In the genomic region with DNA sequence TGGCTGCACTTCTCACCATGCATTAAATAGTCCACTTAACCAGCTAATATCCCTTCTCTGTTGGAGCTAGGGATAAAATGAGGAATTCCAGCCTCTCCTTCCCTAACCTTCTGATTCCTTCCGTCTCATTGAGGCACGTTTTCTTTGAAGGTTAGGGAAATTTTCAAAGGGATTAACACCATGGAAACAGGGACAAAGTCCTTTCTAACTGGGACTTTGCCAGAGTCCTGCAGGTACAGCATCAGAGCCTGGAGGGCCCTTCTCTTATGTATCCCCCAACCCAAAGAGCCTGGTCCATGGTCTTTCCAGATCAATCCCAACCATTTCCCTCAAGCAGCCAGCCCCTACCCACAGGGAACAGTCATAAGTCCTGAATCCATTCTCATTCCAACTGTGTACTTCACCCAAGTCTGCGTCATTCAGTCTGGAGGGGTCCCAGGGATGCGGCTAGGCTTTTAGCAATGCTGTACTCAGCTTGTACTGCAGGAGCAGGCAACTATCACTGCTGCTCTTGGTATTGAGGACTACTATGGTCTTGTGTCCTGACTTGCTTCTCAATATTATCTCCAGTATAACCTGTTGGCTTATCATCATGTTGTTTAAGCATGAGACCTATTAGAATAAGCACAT, we compare ENCODE assay signal across 19 cellular contexts. TPM values are rescaled to one million over a fixed set of nuclear protein-coding genes. Genes with fewer than 3 reads are reported as not detected.
DNase-seq lines count a peak whose midpoint lies in the region; ATAC-seq, FAIRE-seq and TF ChIP-seq lines count a peak whose summit lies in the region.
"Had no signal": no experiment of that assay in that cellular context is flagged by ENCODE, and none has a peak within 500 bp of the region (broad histone marks: within the 10 kb centered on the region; RNA-seq: fewer than 3 reads in every experiment).

No MANE protein-coding gene starts in this region.

- in situ Hi-C loops in K562 (cut with MboI) (loop anchor here (5.0 to 10.0 kb wide), 2 partner anchors 111 to 804 kb away; no protein-coding TSS in a partner anchor), HepG2 (cut with HindIII; ENCODE audit: extremely low pct_ligation_motif_present, low pct_unique_long_range_greater_than_20kb) (loop anchor here (5.0 kb wide), 2 partner anchors 106 to 196 kb away; no protein-coding TSS in a partner anchor)

- H3K4me1 ChIP-seq in K562 (replicated peaks in 1 of 2; ENCODE audit: control insufficient read depth in 2 of 2, insufficient read depth in 2 of 2, low read length in 2 of 2) = no peaks in the 10 kb centered on the region
- peaks cover 30% of the 10 kb centered on the region for H3K4me1 ChIP-seq in HepG2 (ENCODE audit: insufficient read depth, low read length)
- no peaks in the 10 kb centered on the region for H3K4me1 ChIP-seq in SK-N-SH (ENCODE audit: control insufficient read depth in 1 of 2, insufficient read depth in 2 of 2, low read depth in 1 of 2, low read length in 1 of 2)
- H3K4me1 ChIP-seq: HAP-1, SJCRH30 had no signal

- H3F3A ChIP-seq in SK-N-SH (replicated peaks; ENCODE audit: insufficient read depth) = no peaks in the 10 kb centered on the region

- H3K4me3 ChIP-seq in K562 (no peak overlapping the region), HepG2 (replicated peaks in 1 of 3; ENCODE audit: insufficient read depth in 1 of 3, low read depth in 2 of 3, low read length in 3 of 3) (peak overlapping the region in 2 of 3 experiments; percentile 7 to 12; a peak in 1 of 6 replicates), SK-N-SH (ENCODE audit: low read depth in 2 of 2, low read length in 1 of 2) (no peak overlapping the region)
- H3K4me3 ChIP-seq: HAP-1, SJCRH30 had no signal

- no peaks in the 10 kb centered on the region for H3K9me1 ChIP-seq in K562 (ENCODE audit: control insufficient read depth, insufficient read depth, low read length)

- WGBS in K562 (ENCODE audit: insufficient coverage, low coverage, missing lambda C conversion rate) = 0% methylated on average over 4 of the region's 4 CpGs
- WGBS in HepG2 (ENCODE audit: low lambda C conversion rate) = 6% methylated on average over 4 of the region's 4 CpGs
- 53% methylated on average over 4 of the region's 4 CpGs for WGBS in SK-N-SH (ENCODE audit: low lambda C conversion rate)

- POLR2A ChIA-PET in K562 (lab: Yijun Ruan, JAX) = interaction anchor here (1.0 kb wide), 1 partner anchor 36 kb away, joined by 5 read pairs; no protein-coding TSS in a partner anchor
- POLR2A ChIA-PET in HepG2 (lab: Yijun Ruan, JAX) = interaction anchor here (2.0 kb wide), 1 partner anchor 8 kb away, joined by 8 read pairs; no protein-coding TSS in a partner anchor
- POLR2A ChIA-PET in SK-N-SH (lab: Yijun Ruan, JAX) = no interaction called here

- H4K20me1 ChIP-seq in K562 (replicated peaks; ENCODE audit: control insufficient read depth, insufficient read depth, low read length) (no peaks in the 10 kb centered on the region), HepG2 (ENCODE audit: insufficient read depth, low read length) (no peaks in the 10 kb centered on the region), SK-N-SH (ENCODE audit: insufficient read depth) (no peaks in the 10 kb centered on the region)

- H3K9me3 ChIP-seq in K562 (replicated peaks; ENCODE audit: control insufficient read depth, insufficient read depth, low read depth, low read length) (no peaks in the 10 kb centered on the region), HepG2 (ENCODE audit: low read length) (no peaks in the 10 kb centered on the region), SK-N-SH (no peaks in the 10 kb centered on the region)
- H3K9me3 ChIP-seq: HAP-1, SJCRH30 had no signal

- H3K79me2 ChIP-seq in K562 (ENCODE audit: control insufficient read depth, insufficient read depth, low read length) = no peaks in the 10 kb centered on the region
- H3K79me2 ChIP-seq in HepG2 (ENCODE audit: insufficient read depth, low read length) = no peaks in the 10 kb centered on the region
- no peaks in the 10 kb centered on the region for H3K79me2 ChIP-seq in SK-N-SH (ENCODE audit: insufficient read depth)

- H3K27ac ChIP-seq in K562 (ENCODE audit: extremely low read depth, low read depth, low read length) (no peak overlapping the region), HepG2 (ENCODE audit: extremely low read length, insufficient read depth, low read length) (peak overlapping the region; percentile 43), SK-N-SH (ENCODE audit: low read depth in 2 of 2, low read length in 1 of 2) (no peak overlapping the region)
- H3K27ac ChIP-seq: RWPE1, SJCRH30 had no signal

- intact Hi-C loops in K562 (cut with micrococcal nuclease) (loop anchor here (5.0 to 10.0 kb wide), 2 partner anchors 494 to 576 kb away; no protein-coding TSS in a partner anchor), HepG2 (cut with micrococcal nuclease; ENCODE audit: unreplicated experiment) (loop anchor here (10.0 kb wide), 2 partner anchors 294 to 564 kb away; a partner anchor contains a TSS)

- no peak overlapping the region for H3K4me2 ChIP-seq in K562 (ENCODE audit: insufficient read depth, low read length)
- H3K4me2 ChIP-seq in HepG2 (ENCODE audit: low read depth, low read length) = peak overlapping the region; percentile 62
- H3K4me2 ChIP-seq in SK-N-SH = no peak overlapping the region

- no peak for TF ChIP-seq RAD21 in K562 (CRISPR knock-in tag; conservative IDR thresholded peaks at IDR 0.05 in 1 of 2, IDR thresholded peaks at IDR 0.05 in 1 of 2)
- TF ChIP-seq RAD21 in HepG2 (CRISPR knock-in tag; IDR thresholded peaks at IDR 0.05) = no peak
- no peak for TF ChIP-seq RAD21 in SK-N-SH (IDR thresholded peaks at IDR 0.05; ENCODE audit: low read length)

- TF ChIP-seq EP300 in K562 (IDR thresholded peaks at IDR 0.05; ENCODE audit: low read length) (no peak), HepG2 (IDR thresholded peaks at IDR 0.05; ENCODE audit: low read depth in 2 of 2, low read length in 2 of 2) (0 out of 4 replicates have a peak, but pooled peaks of 1 of the 2 experiments have one; percentile 30), HepG2 (CRISPR knock-in tag; IDR thresholded peaks at IDR 0.05; ENCODE audit: borderline replicate concordance) (no peak), SK-N-SH (IDR thresholded peaks at IDR 0.05; ENCODE audit: borderline replicate concordance in 1 of 2, low read depth in 1 of 2, low read length in 1 of 2) (no peak)

- H3K36me3 ChIP-seq in K562 (ENCODE audit: control insufficient read depth, insufficient read depth, low read length) (no peaks in the 10 kb centered on the region), HepG2 (replicated peaks in 1 of 2; ENCODE audit: control insufficient read depth in 1 of 2, insufficient read depth in 2 of 2, low read length in 2 of 2) (no peaks in the 10 kb centered on the region), SK-N-SH (replicated peaks in 1 of 2; ENCODE audit: control insufficient read depth in 1 of 2, insufficient read depth in 2 of 2, low read length in 1 of 2) (no peaks in the 10 kb centered on the region)
- H3K36me3 ChIP-seq: HAP-1, SJCRH30 had no signal

- H3K27me3 ChIP-seq in K562 (ENCODE audit: control insufficient read depth in 2 of 2, insufficient read depth in 2 of 2, low read length in 2 of 2) (no peaks in the 10 kb centered on the region), HepG2 (ENCODE audit: control insufficient read depth in 1 of 2, insufficient read depth in 2 of 2, low read length in 2 of 2) (no peaks in the 10 kb centered on the region), SK-N-SH (ENCODE audit: insufficient read depth) (no peaks in the 10 kb centered on the region)
- H3K27me3 ChIP-seq: SJCRH30 had no signal

- no peaks in the 10 kb centered on the region for H3K9me2 ChIP-seq in SK-N-SH

- FAIRE-seq in K562 (lab: Jason Lieb, UNC) (no peak), HepG2 (lab: Jason Lieb, UNC) (no peak)
- FAIRE-seq: D721Med had no signal

- DNase-seq in GM03348 (ENCODE audit: low spot score) = peak; percentile 30
- DNase-seq in K562 (ENCODE audit: extremely low read depth in 1 of 4, low spot score in 3 of 4) = no peak
- DNase-seq in HepG2 (ENCODE audit: low spot score) = peak; percentile 58
- no peak for DNase-seq in hepatic stellate cell (ENCODE audit: low spot score)
- no peak for DNase-seq in GDM1 (lab: John Stamatoyannopoulos, UW)
- DNase-seq in DMS 273 (lab: John Stamatoyannopoulos, UW; ENCODE audit: unreplicated experiment) = no peak
- DNase-seq in SK-N-SH = no peak
- DNase-seq: ACHN; CD8-positive, alpha-beta memory T cell; DMS79 treated with DMSO at 0.1 percent for 48 hours; NCI-H1436; NCI-H2029 treated with DMSO at 0.1 percent for 48 hours; NCI-H2171 treated with DMSO at 0.1 percent for 48 hours; NCI-H446 treated with DMSO at 0.1 percent for 48 hours; OCI-M1; SJCRH30 had no signal

- ATAC-seq in K562 (peak; percentile 53; the same call in 2 of the 3 replicates), HepG2 (peak; percentile 90)

- no peak overlapping the region for H3K9ac ChIP-seq in K562 (ENCODE audit: insufficient read depth in 1 of 2, low read depth in 2 of 2, low read length in 2 of 2)
- H3K9ac ChIP-seq in HepG2 (ENCODE audit: insufficient read depth, low read depth, low read length) = no peak overlapping the region
- H3K9ac ChIP-seq in SK-N-SH = no peak overlapping the region

- TF ChIP-seq CTCF in K562 (IDR thresholded peaks at IDR 0.05 in 2 of 3, conservative IDR thresholded peaks at IDR 0.05 in 1 of 3; ENCODE audit: insufficient read depth in 2 of 3, low read depth in 1 of 3, low read length in 3 of 3) = no peak
- no peak for TF ChIP-seq CTCF in HepG2 (CRISPR knock-in tag; IDR thresholded peaks at IDR 0.05)
- TF ChIP-seq CTCF in SK-N-SH (IDR thresholded peaks at IDR 0.05) = no peak

- BruUV-seq in K562 (replicated peaks; lab: Mats Ljungman, UMichigan) = no TSS peak
- BruUV-seq in HepG2 (replicated peaks; lab: Mats Ljungman, UMichigan) = no TSS peak

- no peak for TF ChIP-seq POLR2A in K562 (conservative IDR thresholded peaks at IDR 0.05)
- TF ChIP-seq POLR2A in HepG2 (IDR thresholded peaks at IDR 0.05; ENCODE audit: insufficient read depth in 1 of 2, low read depth in 2 of 2, low read length in 2 of 2) = no peak

- CTCF ChIA-PET in K562 (lab: Yijun Ruan, JAX; ENCODE audit: low intra/inter-chr PET ratio) (interaction anchor here (6.4 kb wide), 1 partner anchor 105 kb away, joined by 104 read pairs; no protein-coding TSS in a partner anchor), HepG2 (lab: Yijun Ruan, JAX; ENCODE audit: low intra/inter-chr PET ratio, low total read pairs) (interaction anchor here (1.1 to 5.1 kb wide), 2 partner anchors 104 to 196 kb away, joined by 7 to 86 read pairs; no protein-coding TSS in a partner anchor), SK-N-SH (lab: Yijun Ruan, JAX) (interaction anchor here (1.1 to 12.0 kb wide), 2 partner anchors 101 to 539 kb away, joined by 3 to 409 read pairs; no protein-coding TSS in a partner anchor)

- H2AFZ ChIP-seq in K562 (ENCODE audit: low read depth, low read length) = no peak overlapping the region
- H2AFZ ChIP-seq in HepG2 (ENCODE audit: low read length) = no peak overlapping the region
- no peak overlapping the region for H2AFZ ChIP-seq in SK-N-SH (ENCODE audit: low read depth)

RNA-seq across cellular contexts. Expression of a gene that starts 34.6 kb away (rescaled TPM):
- total RNA-seq in K562 (2011; cell fraction: chromatin; rRNA removed; ENCODE audit: low replicate concordance) = 2.8 and 14.6 TPM in 2 replicates
- total RNA-seq in K562 (2011; cell fraction: nucleolus; rRNA removed) = 1.2 and 1.3 TPM in 2 replicates
- 4.0 and 6.9 TPM in 2 replicates for total RNA-seq in K562 (2011; cell fraction: nucleoplasm; rRNA removed)
- total RNA-seq in K562 (2014; rRNA removed) = 2.6 and 2.7 TPM in 2 replicates
- total RNA-seq in K562 (2014; rRNA removed; fragmentation: Illumina TruSeq; extraction: Trizol) = 7.5 and 8.1 TPM in 2 replicates
- total RNA-seq in K562 (2015; rRNA removed; fragmentation: Illumina TruSeq; extraction: Trizol) = 6.1 and 6.8 TPM in 2 replicates
- total RNA-seq in K562 (2021) = 4.8 and 5.1 TPM in 2 replicates
- 0.07 and 2.5 TPM in 2 replicates for polyA plus RNA-seq in K562 (2011; rRNA removed)
- 0.33 TPM in 1 of 2 replicates, not detected in the other for polyA plus RNA-seq in K562 (2011; cell fraction: cytosol; rRNA removed)
- 0.15 and 1.7 TPM in 2 replicates for polyA plus RNA-seq in K562 (2011; cell fraction: nucleus; rRNA removed)
- 5.0 and 5.5 TPM in 2 replicates for polyA plus RNA-seq in K562 (2012)
- 4.2 and 6.5 TPM in 2 replicates for polyA plus RNA-seq in K562 (2014; fragmentation: Illumina TruSeq; extraction: Trizol)
- polyA plus RNA-seq in K562 (2014; fragmentation: Nextera tagmentation; extraction: Ambion mirVana) = 1 to 10 TPM; 4.0 to 4.5 TPM
- 3.7 and 6.8 TPM in 2 replicates for polyA plus RNA-seq in K562 (2014; rRNA removed)
- 0.30 and 2.8 TPM in 2 replicates for polyA minus RNA-seq in K562 (2011; rRNA and poly(A)+ RNA removed)
- 0.67 TPM in 1 of 2 replicates, not detected in the other for polyA minus RNA-seq in K562 (2011; cell fraction: cytosol; rRNA and poly(A)+ RNA removed)
- 0.56 and 3.8 TPM in 2 replicates for polyA minus RNA-seq in K562 (2011; cell fraction: nucleus; rRNA and poly(A)+ RNA removed)
- 11.9 and 13.7 TPM in 2 replicates for total RNA-seq in HepG2 (2016; rRNA removed; fragmentation: Illumina TruSeq; extraction: Trizol)
- 3.6 TPM in 2 replicates for total RNA-seq in HepG2 (2016; cell fraction: cytosol; rRNA removed; fragmentation: Illumina TruSeq; extraction: Trizol; ENCODE audit: low read depth)
- total RNA-seq in HepG2 (2016; cell fraction: insoluble cytoplasmic fraction; rRNA removed; fragmentation: Illumina TruSeq; extraction: Trizol) = 13.1 and 15.2 TPM in 2 replicates
- total RNA-seq in HepG2 (2016; cell fraction: membrane; rRNA removed; fragmentation: Illumina TruSeq; extraction: Trizol) = 3.4 and 3.9 TPM in 2 replicates
- total RNA-seq in HepG2 (2016; cell fraction: nucleus; rRNA removed; fragmentation: Illumina TruSeq; extraction: Trizol) = 30.2 and 37.3 TPM in 2 replicates
- polyA plus RNA-seq in HepG2 (2011; rRNA removed) = 4.9 and 5.0 TPM in 2 replicates
- 1.3 and 2.5 TPM in 2 replicates for polyA plus RNA-seq in HepG2 (2011; cell fraction: cytosol; rRNA removed)
- 6.4 and 9.5 TPM in 2 replicates for polyA plus RNA-seq in HepG2 (2011; cell fraction: nucleus; rRNA removed)
- 8.0 and 8.7 TPM in 2 replicates for polyA plus RNA-seq in HepG2 (2012)
- polyA plus RNA-seq in HepG2 (2016; cell fraction: cytosol; fragmentation: Illumina TruSeq; extraction: Trizol; ENCODE audit: low read depth) = 0.86 and 1.3 TPM in 2 replicates
- 9.4 and 10.2 TPM in 2 replicates for polyA plus RNA-seq in HepG2 (2016; cell fraction: insoluble cytoplasmic fraction; fragmentation: Illumina TruSeq; extraction: Trizol; ENCODE audit: low read depth)
- polyA plus RNA-seq in HepG2 (2016; cell fraction: membrane; fragmentation: Illumina TruSeq; extraction: Trizol; ENCODE audit: low read depth) = 1.5 and 2.3 TPM in 2 replicates
- polyA plus RNA-seq in HepG2 (2016; cell fraction: nucleus; fragmentation: Illumina TruSeq; extraction: Trizol; ENCODE audit: insufficient read depth, low read depth) = 37.0 and 41.3 TPM in 2 replicates
- 0.89 and 2.0 TPM in 2 replicates for polyA minus RNA-seq in HepG2 (2011; rRNA and poly(A)+ RNA removed; ENCODE audit: low replicate concordance)
- polyA minus RNA-seq in HepG2 (2011; cell fraction: cytosol; rRNA and poly(A)+ RNA removed) = 1.2 and 1.9 TPM in 2 replicates
- 43.9 and 44.2 TPM in 2 replicates for polyA minus RNA-seq in HepG2 (2011; cell fraction: nucleus; rRNA and poly(A)+ RNA removed)
- polyA plus RNA-seq in SK-N-SH (2012; rRNA removed) = 7.9 and 11.2 TPM in 2 replicates
- 10.8 and 12.8 TPM in 2 replicates for polyA plus RNA-seq in SK-N-SH (2012; cell fraction: cytosol; rRNA removed)
- polyA plus RNA-seq in SK-N-SH (2012; cell fraction: nucleus; rRNA removed) = 7.3 and 16.5 TPM in 2 replicates

Comparison
In these comparisons a context has a peak if more than half of its experiments do, and no peak if none do; other contexts are left out.
1. DNase-seq: peak in GM03348 (single experiment) and HepG2 (single experiment); none in K562 (0 of 4), hepatic stellate cell (single experiment), GDM1 (single experiment), DMS 273 (single experiment) and SK-N-SH (single experiment).
2. H3K4me3 ChIP-seq: peak in HepG2 (2 of 3); none in K562 (single experiment) and SK-N-SH (0 of 2).